Comparison of ENCODE assay signal across 12 cellular contexts in genomic region chr1:230682274-230682673, GRCh38. TPM values are rescaled to one million over a fixed set of nuclear protein-coding genes. Genes with fewer than 3 reads are reported as not detected.
DNase-seq lines count a peak whose midpoint lies in the region; ATAC-seq and TF ChIP-seq lines count a peak whose summit lies in the region.
"Had no signal": no experiment of that assay in that cellular context is flagged by ENCODE, and none has a peak within 500 bp of the region (broad histone marks: within the 10 kb centered on the region; RNA-seq: fewer than 3 reads in every experiment).

No MANE protein-coding gene starts in this region.

- H2BK15ac ChIP-seq in mesendoderm (replicated peaks; ENCODE audit: low read depth), result no peak overlapping the region

- H2BK5ac ChIP-seq in mesendoderm (ENCODE audit: low read length), result no peak overlapping the region

- no peak overlapping the region for H3K4me3 ChIP-seq in GM23248
- no peak overlapping the region for H3K4me3 ChIP-seq in mesendoderm (ENCODE audit: low read length)
- H3K4me3 ChIP-seq: sigmoid colon had no signal

- H3K27me3 ChIP-seq in GM23248 (replicated peaks; ENCODE audit: insufficient read depth), result no peaks in the 10 kb centered on the region
- no peaks in the 10 kb centered on the region for H3K27me3 ChIP-seq in mesendoderm (ENCODE audit: insufficient read depth, low read length, poor library complexity)
- H3K27me3 ChIP-seq: sigmoid colon had no signal

- no peak overlapping the region for H4K8ac ChIP-seq in mesendoderm (ENCODE audit: low read depth, low read length)

- H3K27ac Mint-ChIP-seq in effector memory CD8-positive, alpha-beta T cell, result peak overlapping the region; percentile 81 to 90
- H3K27ac Mint-ChIP-seq in osteocyte (ENCODE audit: unreplicated experiment), result peak overlapping the region; percentile 11
- H3K27ac Mint-ChIP-seq: activated B cell treated with CpG ODN at 0.5 μM for 24 hours; activated naive CD4-positive, alpha-beta T cell treated with anti-CD3 and anti-CD28 coated beads, Interleukin-2, amount 10 ng/mL, durations not matched to agents 7 days and 5 days had no signal

- peaks cover 12 to 27% of the 10 kb centered on the region in 2 donors for H3K4me1 Mint-ChIP-seq in effector memory CD8-positive, alpha-beta T cell (ENCODE audit: low read depth in 2 of 2)
- peaks cover 17% of the 10 kb centered on the region for H3K4me1 Mint-ChIP-seq in osteocyte (ENCODE audit: unreplicated experiment)
- H3K4me1 Mint-ChIP-seq: activated B cell treated with CpG ODN at 0.5 μM for 24 hours had no signal

- H3K4me1 ChIP-seq in GM23248 (ENCODE audit: insufficient read depth) (peaks cover 20% of the 10 kb centered on the region), mesendoderm (ENCODE audit: control insufficient read depth, low read depth, low read length) (no peaks in the 10 kb centered on the region)

- no peaks in the 10 kb centered on the region for H3K27me3 Mint-ChIP-seq in effector memory CD8-positive, alpha-beta T cell
- H3K27me3 Mint-ChIP-seq in osteocyte (ENCODE audit: unreplicated experiment), result no peaks in the 10 kb centered on the region
- H3K27me3 Mint-ChIP-seq: activated B cell treated with CpG ODN at 0.5 μM for 24 hours; activated naive CD4-positive, alpha-beta T cell treated with anti-CD3 and anti-CD28 coated beads, Interleukin-2, amount 10 ng/mL, durations not matched to agents 7 days and 5 days had no signal

- H3F3A ChIP-seq in GM23248 (ENCODE audit: insufficient read depth), result peaks cover 13% of the 10 kb centered on the region

- H2BK120ac ChIP-seq in mesendoderm (ENCODE audit: low read depth, low read length), result no peak overlapping the region

- no peaks in the 10 kb centered on the region for H3K9me3 Mint-ChIP-seq in effector memory CD8-positive, alpha-beta T cell
- H3K9me3 Mint-ChIP-seq in osteocyte (ENCODE audit: unreplicated experiment), result no peaks in the 10 kb centered on the region
- H3K9me3 Mint-ChIP-seq: activated B cell treated with CpG ODN at 0.5 μM for 24 hours; activated naive CD4-positive, alpha-beta T cell treated with anti-CD3 and anti-CD28 coated beads, Interleukin-2, amount 10 ng/mL, durations not matched to agents 7 days and 5 days had no signal

- no peak overlapping the region for H2AFZ ChIP-seq in GM23248

- no peak overlapping the region for H3K18ac ChIP-seq in mesendoderm (ENCODE audit: low read length)

- no peaks in the 10 kb centered on the region for H3K9me2 ChIP-seq in GM23248 (ENCODE audit: insufficient read depth)

- H3K23ac ChIP-seq in mesendoderm (ENCODE audit: low read length), result no peak overlapping the region

- no peak overlapping the region for H3K4ac ChIP-seq in mesendoderm (ENCODE audit: low read depth, low read length)

- no peak overlapping the region for H3K27ac ChIP-seq in GM23248
- H3K27ac ChIP-seq in mesendoderm (ENCODE audit: low read depth, low read length), result no peak overlapping the region

- H3K56ac ChIP-seq in mesendoderm (ENCODE audit: low read length), result no peak overlapping the region

- in situ Hi-C loops in GM23248 (cut with MboI), result no loop called here

- 13 to 21% methylated on average over 3 of the region's 3 CpGs for WGBS in GM23248 (ENCODE audit: low coverage in 1 of 2, low lambda C conversion rate in 2 of 2, missing lambda C conversion rate in 2 of 2), 2 experiments
- WGBS in mesendoderm (ENCODE audit: extremely low coverage, insufficient coverage, low lambda C conversion rate), result no CpG with 5 or more reads among the region's 3 CpGs

- H4K20me1 ChIP-seq in GM23248 (ENCODE audit: insufficient read depth), result no peaks in the 10 kb centered on the region

- no peak overlapping the region for H3K9ac ChIP-seq in GM23248
- H3K9ac ChIP-seq in mesendoderm (ENCODE audit: low read length), result no peak overlapping the region

- H3K4me2 ChIP-seq in GM23248 (ENCODE audit: unreplicated experiment), result no peak overlapping the region
- no peak overlapping the region for H3K4me2 ChIP-seq in mesendoderm (ENCODE audit: low read length)

- H4K5ac ChIP-seq in mesendoderm (ENCODE audit: low read length), result no peak overlapping the region

- H3K36me3 ChIP-seq in GM23248 (ENCODE audit: low read depth), result peaks cover 30% of the 10 kb centered on the region
- no peaks in the 10 kb centered on the region for H3K36me3 ChIP-seq in mesendoderm (ENCODE audit: control insufficient read depth, insufficient read depth, low read length)

- no peak overlapping the region for H2AK5ac ChIP-seq in mesendoderm (ENCODE audit: low read length)

- no peak for ATAC-seq in effector memory CD8-positive, alpha-beta T cell (replicated peaks)
- ATAC-seq in HG02759 (IDR thresholded peaks at IDR 0.05; ENCODE audit: unreplicated experiment), result no peak

- peaks cover 70% of the 10 kb centered on the region for H3K36me3 Mint-ChIP-seq in effector memory CD8-positive, alpha-beta T cell (ENCODE audit: insufficient read depth)
- H3K36me3 Mint-ChIP-seq in osteocyte (ENCODE audit: unreplicated experiment), result peaks cover 59% of the 10 kb centered on the region

- no peaks in the 10 kb centered on the region for H3K79me2 ChIP-seq in GM23248 (ENCODE audit: insufficient read depth)
- no peaks in the 10 kb centered on the region for H3K79me2 ChIP-seq in mesendoderm (ENCODE audit: control insufficient read depth, insufficient read depth, low read length)

- H3K9me3 ChIP-seq in GM23248 (ENCODE audit: low read depth), result no peaks in the 10 kb centered on the region
- H3K9me3 ChIP-seq: sigmoid colon had no signal

- H3K79me1 ChIP-seq in mesendoderm (ENCODE audit: low read length), result no peaks in the 10 kb centered on the region

- DNase-seq in GM23248 (peak; percentile 9), NCI-H2171 treated with DMSO at 0.1 percent for 48 hours (lab: John Stamatoyannopoulos, UW) (peak; percentile 100), osteocyte (ENCODE audit: extremely low spot score, unreplicated experiment) (no peak), GOT3 (lab: John Stamatoyannopoulos, UW) (no peak), mesendoderm (no peak), COLO668 (lab: John Stamatoyannopoulos, UW; ENCODE audit: unreplicated experiment) (no peak)
- DNase-seq in effector memory CD8-positive, alpha-beta T cell, result no peak
- DNase-seq: activated B cell treated with CpG ODN at 0.5 μM for 24 hours; activated naive CD4-positive, alpha-beta T cell treated with anti-CD3 and anti-CD28 coated beads, Interleukin-2, amount 10 ng/mL, durations not matched to agents 7 days and 5 days; kidney; sigmoid colon had no signal

- peak overlapping the region; percentile 53 to 61 for H3K4me3 Mint-ChIP-seq in effector memory CD8-positive, alpha-beta T cell
- no peak overlapping the region for H3K4me3 Mint-ChIP-seq in osteocyte (ENCODE audit: unreplicated experiment)
- H3K4me3 Mint-ChIP-seq: activated B cell treated with CpG ODN at 0.5 μM for 24 hours; activated naive CD4-positive, alpha-beta T cell treated with anti-CD3 and anti-CD28 coated beads, Interleukin-2, amount 10 ng/mL, durations not matched to agents 7 days and 5 days had no signal

- no peak for TF ChIP-seq CTCF in osteocyte (IDR thresholded peaks at IDR 0.05)

RNA-seq across cellular contexts. Expression of gene AGT, which starts 31.6 kb away (rescaled TPM):
- total RNA-seq in GM23248 (2014; rRNA removed; shearing (Covaris generic)), result not detected in 2 replicates
- 0.16 TPM in 1 of 2 replicates, not detected in the other for polyA plus RNA-seq in GM23248 (2016; fragmentation: Nextera tagmentation; extraction: Ambion mirVana)
- total RNA-seq in osteocyte, result 25.6 and 30.1 TPM in 2 replicates
- 0.01 TPM for polyA plus RNA-seq in mesendoderm (2013, experiment 1 of 2)
- 0.03 TPM for polyA plus RNA-seq in mesendoderm (2013, experiment 2 of 2)
- total RNA-seq: activated B cell treated with CpG ODN at 0.5 μM for 24 hours had no signal

RNA-seq across cellular contexts. Expression of gene COG2, which starts 40.0 kb away (rescaled TPM):
- total RNA-seq in GM23248 (2014; rRNA removed; shearing (Covaris generic)), result 16.4 and 22.6 TPM in 2 replicates
- polyA plus RNA-seq in GM23248 (2016; fragmentation: Nextera tagmentation; extraction: Ambion mirVana), result 12.2 and 14.6 TPM in 2 replicates
- total RNA-seq in osteocyte, result 22.0 and 24.1 TPM in 2 replicates
- polyA plus RNA-seq in mesendoderm (2013, experiment 1 of 2), result 21.9 TPM
- polyA plus RNA-seq in mesendoderm (2013, experiment 2 of 2), result 22.2 TPM

Comparison
In these comparisons a context has a peak if more than half of its experiments do, and no peak if none do; other contexts are left out.
1. DNase-seq: peak in GM23248 (single experiment) and NCI-H2171 treated with DMSO at 0.1 percent for 48 hours (single experiment); none in effector memory CD8-positive, alpha-beta T cell (0 of 3), osteocyte (single experiment), GOT3 (single experiment), mesendoderm (single experiment) and COLO668 (single experiment).
2. RNA of gene AGT, which starts 31.6 kb away (total RNA-seq): 25.6 to 30.1 TPM in osteocyte; not detected in GM23248; every median in the first group is over 10 times any median in the second.